Comparison of ENCODE assay signal across 18 cellular contexts in the genomic region with DNA sequence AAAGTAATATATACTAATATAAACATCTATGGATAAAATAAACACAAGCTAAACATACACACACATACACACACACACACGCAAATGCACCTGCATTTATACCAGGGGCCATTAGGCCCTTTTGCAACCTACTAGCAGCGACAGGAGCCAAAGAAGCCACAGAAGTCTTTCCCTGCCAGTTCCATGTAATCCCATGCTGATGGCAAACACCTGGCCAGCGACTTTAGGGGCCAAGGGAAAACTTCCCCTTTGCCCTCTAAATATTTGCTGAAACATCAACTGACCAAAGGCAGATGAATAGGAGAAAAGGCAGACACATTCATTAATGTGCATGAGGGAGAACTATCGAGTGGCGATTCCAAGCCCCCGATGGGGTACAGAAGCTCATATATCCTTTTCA. TPM values are rescaled to one million over a fixed set of nuclear protein-coding genes. Genes with fewer than 3 reads are reported as not detected.
"Had no signal": no experiment of that assay in that cellular context is flagged by ENCODE, and none has a peak within 500 bp of the region (broad histone marks: within the 10 kb centered on the region; RNA-seq: fewer than 3 reads in every experiment).

No MANE protein-coding gene starts in this region.

- H3K27ac Mint-ChIP-seq: activated naive CD8-positive, alpha-beta T cell treated with anti-CD3 and anti-CD28 coated beads, Interleukin-2, amount 50 U/mL, for 24 hours; T-helper 1 cell treated with Interleukin-12 subunit alpha and Interleukin-12 subunit beta and Interleukin-4 antibody, amounts not matched to agents 30 μg/mL and 1 μg/mL, for 36 hours had no signal

- ATAC-seq: activated naive CD8-positive, alpha-beta T cell treated with anti-CD3 and anti-CD28 coated beads, Interleukin-2, amount 50 U/mL, for 24 hours; activated T-cell treated with anti-CD3 and anti-CD28 coated beads, Interleukin-2, amount 50 U/mL, for 4 hours; left colon; lower lobe of right lung had no signal

- H3K36me3 Mint-ChIP-seq: naive B cell had no signal

- H3K9me3 Mint-ChIP-seq: activated naive CD8-positive, alpha-beta T cell treated with anti-CD3 and anti-CD28 coated beads, Interleukin-2, amount 50 U/mL, for 24 hours; activated T-cell treated with anti-CD3 and anti-CD28 coated beads, Interleukin-2, amount 50 U/mL, for 4 hours; T-helper 1 cell treated with Interleukin-12 subunit alpha and Interleukin-12 subunit beta and Interleukin-4 antibody, amounts not matched to agents 30 μg/mL and 1 μg/mL, for 36 hours had no signal

- H3K4me3 Mint-ChIP-seq: activated naive CD8-positive, alpha-beta T cell treated with anti-CD3 and anti-CD28 coated beads, Interleukin-2, amount 50 U/mL, for 24 hours; activated T-cell treated with anti-CD3 and anti-CD28 coated beads, Interleukin-2, amount 50 U/mL, for 4 hours; naive B cell; T-helper 1 cell treated with Interleukin-12 subunit alpha and Interleukin-12 subunit beta and Interleukin-4 antibody, amounts not matched to agents 30 μg/mL and 1 μg/mL, for 36 hours had no signal

- H3K4me1 Mint-ChIP-seq: activated naive CD8-positive, alpha-beta T cell treated with anti-CD3 and anti-CD28 coated beads, Interleukin-2, amount 50 U/mL, for 24 hours had no signal

- DNase-seq: activated CD4-positive, alpha-beta T cell treated with anti-CD3 and anti-CD28 coated beads for 4 hours; activated CD4-positive, alpha-beta T cell treated with anti-CD3 and anti-CD28 coated beads, Interleukin-2, amount 50 U/mL, for 48 hours; activated CD4-positive, CD25-positive, alpha-beta regulatory T cell; activated naive CD4-positive, alpha-beta T cell treated with anti-CD3 and anti-CD28 coated beads, Interleukin-2, amount 50 U/mL, for 16 hours; activated naive CD8-positive, alpha-beta T cell treated with anti-CD3 and anti-CD28 coated beads, Interleukin-2, amount 50 U/mL, for 24 hours; activated T-cell treated with anti-CD3 and anti-CD28 coated beads, Interleukin-2, amount 50 U/mL, for 4 hours; cerebellar nuclear complex; cortex of kidney; left colon; lower lobe of right lung; mesendoderm; naive B cell; spleen; stimulated activated CD4-positive, alpha-beta T cell treated with anti-CD3 and anti-CD28 coated beads, Interleukin-4, amount 100 ng/mL, for 1 hour; stimulated activated naive CD4-positive, alpha-beta T cell treated with Interleukin-2 at 50 U/mL for 16 hours had no signal

RNA-seq across cellular contexts. Expression of a gene that starts 14.8 kb away (rescaled TPM):
- total RNA-seq: activated CD8-positive, alpha-beta memory T cell treated with anti-CD3 and anti-CD28 coated beads for 36 hours; activated T-cell treated with anti-CD3 and anti-CD28 coated beads, Interleukin-2, amount 50 U/mL, for 4 hours had no signal
- polyA plus RNA-seq: neural cell had no signal
